In the genomic region with DNA sequence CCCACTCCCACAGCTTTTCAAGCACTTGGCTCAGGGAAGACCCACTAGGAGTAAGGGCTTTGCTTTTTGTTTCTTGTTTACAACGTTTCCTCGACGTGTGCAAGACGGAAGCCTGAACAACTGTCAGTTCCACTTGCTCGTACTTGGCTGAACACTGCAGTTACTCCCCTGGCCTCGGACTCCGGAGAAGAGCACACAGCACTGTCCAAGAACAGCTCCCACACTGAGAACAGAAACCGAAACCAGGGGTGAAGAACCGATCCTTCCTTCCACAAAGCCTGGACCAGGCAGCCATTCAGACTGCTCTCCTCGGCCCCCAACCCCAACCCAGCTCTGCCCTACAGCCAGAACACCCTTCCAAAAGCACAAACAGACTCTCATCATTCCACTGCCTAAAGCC, we compare ENCODE assay signal across 1 cellular context.
TF ChIP-seq lines count a peak whose summit lies in the region.

No MANE protein-coding gene starts in this region.

TF ChIP-seq in GM23338, 12 proteins besides CTCF, POLR2A, EP300 and RAD21 (continued from another document):
- TF ChIP-seq REST (IDR thresholded peaks at IDR 0.05; ENCODE audit: unreplicated experiment) (no peak), JUNB (IDR thresholded peaks at IDR 0.05; ENCODE audit: unreplicated experiment) (no peak), STAT1 (IDR thresholded peaks at IDR 0.05; ENCODE audit: unreplicated experiment) (no peak)
